17 cellular contexts compared by ENCODE assay signal in genomic region chr4:52477191-52477590, GRCh38.
DNase-seq lines count a peak whose midpoint lies in the region; ATAC-seq lines count a peak whose summit lies in the region.
"Had no signal": no experiment of that assay in that cellular context is flagged by ENCODE, and none has a peak within 500 bp of the region (broad histone marks: within the 10 kb centered on the region; RNA-seq: fewer than 3 reads in every experiment).

No MANE protein-coding gene starts in this region.

- no peak for ATAC-seq in HG02623 (IDR thresholded peaks at IDR 0.05; ENCODE audit: unreplicated experiment)
- no peak for ATAC-seq in HG02798 (IDR thresholded peaks at IDR 0.05; ENCODE audit: poor library complexity, unreplicated experiment)
- ATAC-seq: HepG2 had no signal

- in situ Hi-C loops in KBM-7 (cut with MboI; ENCODE audit: low pct_unique_long_range_greater_than_20kb, low sequenced_read_pairs): no loop called here

- no peaks in the 10 kb centered on the region for H3K36me3 ChIP-seq in adipocyte (ENCODE audit: control insufficient read depth, insufficient read depth, low read length, severe bottlenecking)
- H3K36me3 ChIP-seq: BE2C, HAP-1 had no signal

- no peak overlapping the region for H3K4me3 ChIP-seq in adipocyte (ENCODE audit: low read length)
- H3K4me3 ChIP-seq: GM23248, HAP-1 had no signal

- no peak overlapping the region for H3K9ac ChIP-seq in adipocyte (ENCODE audit: low read length)
- H3K9ac ChIP-seq: GM23248 had no signal

- H3K27me3 ChIP-seq in adipocyte (replicated peaks; ENCODE audit: control insufficient read depth, insufficient read depth, low read length): no peaks in the 10 kb centered on the region

- H3K9me3 ChIP-seq in adipocyte (ENCODE audit: control insufficient read depth, low read length): no peaks in the 10 kb centered on the region
- H3K9me3 ChIP-seq: BE2C, Caco-2, HAP-1 had no signal

- DNase-seq in COLO829 (ENCODE audit: low spot score) (peak; percentile 37), adipocyte (ENCODE audit: low read depth) (peak; percentile 3), head of caudate nucleus (peak in 32 of 42 donors; percentile 5 to 84 (median 46)), putamen (ENCODE audit: low spot score) (peak; percentile 60), KBM-7 (no peak), SHP77 treated with DMSO at 0.1 percent for 48 hours (lab: John Stamatoyannopoulos, UW) (no peak)
- DNase-seq: 8988T; BE2C; C1 segment of cervical spinal cord; Caco-2; CD4-positive, CD25-positive, alpha-beta regulatory T cell; CD8-positive, alpha-beta memory T cell; GM23248 had no signal

- H3K4me1 ChIP-seq in adipocyte (ENCODE audit: control insufficient read depth, insufficient read depth, low read length): no peaks in the 10 kb centered on the region
- H3K4me1 ChIP-seq: BE2C, Caco-2 had no signal

- intact Hi-C loops in head of caudate nucleus (cut with DNase I): no loop called here

Comparison
In these comparisons a context has a peak if more than half of its experiments do, and no peak if none do; other contexts are left out.
1. DNase-seq: peak in COLO829 (single experiment), adipocyte (single experiment), head of caudate nucleus (32 of 42) and putamen (single experiment); none in KBM-7 (single experiment) and SHP77 treated with DMSO at 0.1 percent for 48 hours (single experiment).